Comparison of ENCODE assay signal across 8 cellular contexts in the genomic region with DNA sequence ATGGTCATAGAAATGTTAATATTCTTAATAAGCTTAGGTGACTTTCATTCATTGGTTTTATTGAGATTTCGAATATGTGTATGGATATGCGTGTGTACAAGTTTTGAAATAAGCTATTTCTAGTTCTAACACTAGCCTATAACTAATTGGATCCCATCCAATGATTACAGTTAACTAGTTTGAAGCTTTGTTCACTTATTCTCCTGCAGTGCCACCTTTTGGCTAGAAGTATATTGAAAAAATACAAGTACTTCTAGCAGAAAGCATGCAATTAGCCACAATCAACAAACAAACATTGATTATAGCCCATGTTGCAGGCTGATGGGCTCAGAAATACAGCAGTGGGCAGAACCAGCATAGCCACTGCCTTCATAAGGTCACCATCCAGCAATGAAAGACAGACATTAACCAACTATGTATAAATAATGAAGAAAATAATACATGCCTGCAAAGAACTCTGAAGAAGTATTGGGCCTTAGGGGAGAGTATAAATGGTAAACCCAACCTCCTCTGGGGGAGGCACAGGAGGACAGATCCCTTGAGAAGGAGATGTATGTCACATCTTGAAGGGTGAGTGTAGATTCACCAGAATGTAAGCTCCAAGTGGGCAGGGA. TPM values are rescaled to one million over a fixed set of nuclear protein-coding genes. Genes with fewer than 3 reads are reported as not detected.
DNase-seq lines count a peak whose midpoint lies in the region; ATAC-seq and TF ChIP-seq lines count a peak whose summit lies in the region.

No MANE protein-coding gene starts in this region.

- H3K27ac ChIP-seq in ascending aorta = no peak overlapping the region
- H3K27ac ChIP-seq in liver (ENCODE audit: low read depth in 1 of 2, low read length in 2 of 2) = no peak overlapping the region

- DNase-seq in GM10266 (ENCODE audit: extremely low spot score) = peak; percentile 50
- DNase-seq in NCI-H1092 treated with DMSO at 0.1 percent for 48 hours (lab: John Stamatoyannopoulos, UW) = peak; percentile 3
- DNase-seq in ascending aorta (ENCODE audit: low spot score in 2 of 2) = no peak
- DNase-seq in T1000 (lab: John Stamatoyannopoulos, UW) = no peak
- no peak for DNase-seq in HK-2 (ENCODE audit: unreplicated experiment)
- no peak for DNase-seq in GM19238 (ENCODE audit: insufficient read length, low spot score)

- peak; percentile 90 to 91 for TF ChIP-seq RAD21 in liver (IDR thresholded peaks at IDR 0.05)

- intact Hi-C loops in ascending aorta (cut with DNase I) = loop anchor here (2.0 to 10.0 kb wide), 2 partner anchors 302 to 590 kb away; no protein-coding TSS in a partner anchor

- H3K9me3 ChIP-seq in ascending aorta (no peaks in the 10 kb centered on the region), liver (ENCODE audit: control insufficient read depth in 4 of 4, low read length in 3 of 4) (no peaks in the 10 kb centered on the region)

- H3K9ac ChIP-seq in liver (ENCODE audit: low read depth in 1 of 2, low read length in 2 of 2) = no peak overlapping the region

- peaks cover 0 to 3% of the 10 kb centered on the region in 2 donors for H3K4me1 ChIP-seq in ascending aorta
- peaks cover 0 to 27% (median 15%) of the 10 kb centered on the region in 4 donors for H3K4me1 ChIP-seq in liver (ENCODE audit: control insufficient read depth in 4 of 4, insufficient read depth in 4 of 4, low read length in 3 of 4)

- no peak for ATAC-seq in GM19328 (IDR thresholded peaks at IDR 0.05; ENCODE audit: unreplicated experiment)

- H3K36me3 ChIP-seq in ascending aorta = no peaks in the 10 kb centered on the region
- no peaks in the 10 kb centered on the region for H3K36me3 ChIP-seq in liver (ENCODE audit: control insufficient read depth in 4 of 4, insufficient read depth in 3 of 4, low read depth in 1 of 4, low read length in 3 of 4)

- H3K4me3 ChIP-seq in ascending aorta (no peak overlapping the region), liver (ENCODE audit: low read depth in 1 of 3, low read length in 3 of 3) (no peak overlapping the region)

- TF ChIP-seq CTCF in GM10266 (IDR thresholded peaks at IDR 0.05; ENCODE audit: control insufficient read depth, insufficient read depth, low read depth, missing control alignments) (peak; percentile 44), ascending aorta (IDR thresholded peaks at IDR 0.05) (peak in 2 of 3 experiments; percentile 20 to 47), liver (IDR thresholded peaks at IDR 0.05; ENCODE audit: low read depth, low read length, missing input control) (peak; percentile 58)

- H3K27me3 ChIP-seq in ascending aorta = no peaks in the 10 kb centered on the region
- no peaks in the 10 kb centered on the region for H3K27me3 ChIP-seq in liver (ENCODE audit: control insufficient read depth in 4 of 4, insufficient read depth in 4 of 4, low read length in 3 of 4)

- 15% methylated on average over 2 of the region's 2 CpGs for WGBS in liver

TF ChIP-seq in liver, 16 proteins besides CTCF, POLR2A, EP300 and RAD21:
- TF ChIP-seq EGR1 (IDR thresholded peaks at IDR 0.05; ENCODE audit: low read depth in 2 of 2) (no peak), RXRA (IDR thresholded peaks at IDR 0.05) (no peak), FOXA1 (IDR thresholded peaks at IDR 0.05) (no peak), TAF1 (conservative IDR thresholded peaks at IDR 0.05) (no peak), FOXA2 (IDR thresholded peaks at IDR 0.05) (no peak), NR2F2 (IDR thresholded peaks at IDR 0.05) (no peak), GABPA (IDR thresholded peaks at IDR 0.05 in 1 of 2, conservative IDR thresholded peaks at IDR 0.05 in 1 of 2) (no peak)
- TF ChIP-seq, protein P1, sequence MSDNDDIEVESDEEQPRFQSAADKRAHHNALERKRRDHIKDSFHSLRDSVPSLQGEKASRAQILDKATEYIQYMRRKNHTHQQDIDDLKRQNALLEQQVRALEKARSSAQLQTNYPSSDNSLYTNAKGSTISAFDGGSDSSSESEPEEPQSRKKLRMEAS (IDR thresholded peaks at IDR 0.05) = no peak
- TF ChIP-seq, protein P2, sequence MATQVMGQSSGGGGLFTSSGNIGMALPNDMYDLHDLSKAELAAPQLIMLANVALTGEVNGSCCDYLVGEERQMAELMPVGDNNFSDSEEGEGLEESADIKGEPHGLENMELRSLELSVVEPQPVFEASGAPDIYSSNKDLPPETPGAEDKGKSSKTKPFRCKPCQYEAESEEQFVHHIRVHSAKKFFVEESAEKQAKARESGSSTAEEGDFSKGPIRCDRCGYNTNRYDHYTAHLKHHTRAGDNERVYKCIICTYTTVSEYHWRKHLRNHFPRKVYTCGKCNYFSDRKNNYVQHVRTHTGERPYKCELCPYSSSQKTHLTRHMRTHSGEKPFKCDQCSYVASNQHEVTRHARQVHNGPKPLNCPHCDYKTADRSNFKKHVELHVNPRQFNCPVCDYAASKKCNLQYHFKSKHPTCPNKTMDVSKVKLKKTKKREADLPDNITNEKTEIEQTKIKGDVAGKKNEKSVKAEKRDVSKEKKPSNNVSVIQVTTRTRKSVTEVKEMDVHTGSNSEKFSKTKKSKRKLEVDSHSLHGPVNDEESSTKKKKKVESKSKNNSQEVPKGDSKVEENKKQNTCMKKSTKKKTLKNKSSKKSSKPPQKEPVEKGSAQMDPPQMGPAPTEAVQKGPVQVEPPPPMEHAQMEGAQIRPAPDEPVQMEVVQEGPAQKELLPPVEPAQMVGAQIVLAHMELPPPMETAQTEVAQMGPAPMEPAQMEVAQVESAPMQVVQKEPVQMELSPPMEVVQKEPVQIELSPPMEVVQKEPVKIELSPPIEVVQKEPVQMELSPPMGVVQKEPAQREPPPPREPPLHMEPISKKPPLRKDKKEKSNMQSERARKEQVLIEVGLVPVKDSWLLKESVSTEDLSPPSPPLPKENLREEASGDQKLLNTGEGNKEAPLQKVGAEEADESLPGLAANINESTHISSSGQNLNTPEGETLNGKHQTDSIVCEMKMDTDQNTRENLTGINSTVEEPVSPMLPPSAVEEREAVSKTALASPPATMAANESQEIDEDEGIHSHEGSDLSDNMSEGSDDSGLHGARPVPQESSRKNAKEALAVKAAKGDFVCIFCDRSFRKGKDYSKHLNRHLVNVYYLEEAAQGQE (IDR thresholded peaks at IDR 0.05) = no peak

RNA-seq across cellular contexts. Expression of a gene that starts 5.1 kb away (rescaled TPM):
- total RNA-seq in ascending aorta = 3.1 TPM
- total RNA-seq in liver = 10 to 100 TPM in 1 of 2 donors, 1 to 10 TPM in 1; 7.2 to 12.3 TPM
- 1 to 10 TPM; 1.1 to 2.5 TPM for polyA plus RNA-seq in liver

Comparison
In these comparisons a context has a peak if more than half of its experiments do, and no peak if none do; other contexts are left out.
1. DNase-seq: peak in GM10266 (single experiment) and NCI-H1092 treated with DMSO at 0.1 percent for 48 hours (single experiment); none in ascending aorta (0 of 2), T1000 (single experiment), HK-2 (single experiment) and GM19238 (single experiment).
2. Peak in every context shown above with its lines, with median percentiles within 50 percentile points of each other: CTCF ChIP-seq.